ENCODE assay signal across 16 cellular contexts in the genomic region with DNA sequence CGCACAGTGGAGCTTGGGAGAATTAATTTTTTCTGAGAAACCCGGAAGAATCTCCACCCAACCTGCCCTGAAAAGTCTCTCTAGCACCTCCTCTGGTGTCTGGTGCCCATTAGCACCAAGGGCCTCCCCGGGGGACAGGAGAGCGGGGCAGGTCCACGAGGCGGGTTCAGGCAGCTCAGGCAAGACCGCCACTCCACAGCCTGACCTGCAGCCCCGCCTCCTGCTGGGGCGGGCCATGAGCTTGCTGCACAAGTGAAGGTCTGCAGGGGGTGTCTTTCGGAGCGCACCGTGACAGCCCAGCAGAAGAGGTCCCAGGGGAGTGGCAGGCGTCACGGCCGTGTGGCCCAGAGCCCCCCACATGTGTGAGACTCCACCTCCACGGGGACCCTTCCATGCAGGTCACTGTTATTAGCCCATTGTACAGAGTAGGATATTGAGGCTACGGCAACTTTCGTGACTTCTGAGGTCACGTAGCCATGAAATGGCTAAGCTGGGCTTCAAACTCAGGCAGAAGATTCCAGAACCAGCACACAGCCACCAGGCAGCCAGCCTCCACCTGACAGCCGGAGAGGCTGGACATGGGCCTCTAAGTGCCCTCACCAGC.
DNase-seq lines count a peak whose midpoint lies in the region; ATAC-seq, FAIRE-seq and TF ChIP-seq lines count a peak whose summit lies in the region.
"Had no signal": no experiment of that assay in that cellular context is flagged by ENCODE, and none has a peak within 500 bp of the region (broad histone marks: within the 10 kb centered on the region; RNA-seq: fewer than 3 reads in every experiment).

No MANE protein-coding gene starts in this region.

- FAIRE-seq in HTR-8/SVneo (lab: Jason Lieb, UNC): peak; percentile 73
- FAIRE-seq in urothelium cell line (lab: Jason Lieb, UNC): peak; percentile 69

- intact Hi-C loops in heart left ventricle (cut with DNase I) (loop anchor here in 3 of 10 donors (10.0 kb wide), 2 partner anchors 56 to 64 kb away; no protein-coding TSS in a partner anchor), left ventricle myocardium inferior (cut with micrococcal nuclease) (no loop called here)

- H3K9me3 ChIP-seq in heart left ventricle (no peaks in the 10 kb centered on the region), left ventricle myocardium inferior (replicated peaks) (no peaks in the 10 kb centered on the region)
- H3K9me3 ChIP-seq: Peyer's patch had no signal

- DNase-seq in heart left ventricle (peak in 1 of 5 donors; percentile 29), left ventricle myocardium inferior (no peak), HTR-8/SVneo (ENCODE audit: insufficient read length, low spot score) (no peak), SW480 (ENCODE audit: low spot score) (peak; percentile 49), urothelium cell line (ENCODE audit: low spot score) (no peak), GOT3 (lab: John Stamatoyannopoulos, UW) (no peak)
- no peak for DNase-seq in stimulated activated naive CD8-positive, alpha-beta T cell treated with anti-CD3 and anti-CD28 coated beads, Interleukin-15, amount 100 ng/mL, for 72 hours
- DNase-seq: activated CD8-positive, alpha-beta memory T cell treated with anti-CD3 and anti-CD28 coated beads for 24 hours; activated effector memory CD4-positive, alpha-beta T cell treated with anti-CD3 and anti-CD28 coated beads, Interleukin-2, amount 50 U/mL, for 16 hours; amniotic stem cell; NCI-H187; Peyer's patch; stimulated activated CD4-positive, alpha-beta T cell treated with anti-CD3 and anti-CD28 coated beads, Interleukin-2, amount 100 ng/mL, for 48 hours had no signal

- TF ChIP-seq CTCF in heart left ventricle (IDR thresholded peaks at IDR 0.05) (peak in 1 of 12 donors; percentile 8), left ventricle myocardium inferior (IDR thresholded peaks at IDR 0.05; ENCODE audit: borderline replicate concordance) (no peak)

- H3K27me3 Mint-ChIP-seq in stimulated activated naive CD8-positive, alpha-beta T cell treated with anti-CD3 and anti-CD28 coated beads, Interleukin-15, amount 100 ng/mL, for 72 hours: peaks cover 90% of the 10 kb centered on the region

- no peaks in the 10 kb centered on the region for H3K36me3 ChIP-seq in heart left ventricle
- H3K36me3 ChIP-seq in left ventricle myocardium inferior: no peaks in the 10 kb centered on the region
- H3K36me3 ChIP-seq: Peyer's patch had no signal

- no peaks in the 10 kb centered on the region for H3K9me3 Mint-ChIP-seq in stimulated activated naive CD8-positive, alpha-beta T cell treated with anti-CD3 and anti-CD28 coated beads, Interleukin-15, amount 100 ng/mL, for 72 hours
- H3K9me3 Mint-ChIP-seq: central memory CD8-positive, alpha-beta T cell had no signal

- H3K27me3 ChIP-seq in heart left ventricle (peaks cover 0 to 65% (median 39%) of the 10 kb centered on the region in 9 donors), left ventricle myocardium inferior (ENCODE audit: low read depth) (peaks cover 87% of the 10 kb centered on the region)

- H3K4me3 ChIP-seq in heart left ventricle: no peak overlapping the region
- H3K4me3 ChIP-seq in left ventricle myocardium inferior: no peak overlapping the region
- H3K4me3 ChIP-seq: Peyer's patch had no signal

- H3K4me1 Mint-ChIP-seq in stimulated activated naive CD8-positive, alpha-beta T cell treated with anti-CD3 and anti-CD28 coated beads, Interleukin-15, amount 100 ng/mL, for 72 hours: no peaks in the 10 kb centered on the region
- H3K4me1 Mint-ChIP-seq: central memory CD8-positive, alpha-beta T cell had no signal

- H3K27ac ChIP-seq in heart left ventricle (no peak overlapping the region), left ventricle myocardium inferior (replicated peaks) (no peak overlapping the region)
- H3K27ac ChIP-seq: Peyer's patch had no signal

- ATAC-seq in heart left ventricle (peak in 3 of 4 donors; percentile 2 to 8 (median 6)), HG03439 (IDR thresholded peaks at IDR 0.05; ENCODE audit: unreplicated experiment) (no peak)
- ATAC-seq in stimulated activated naive CD8-positive, alpha-beta T cell treated with anti-CD3 and anti-CD28 coated beads, Interleukin-15, amount 100 ng/mL, for 72 hours: no peak

- no peak overlapping the region for H3K4me3 Mint-ChIP-seq in stimulated activated naive CD8-positive, alpha-beta T cell treated with anti-CD3 and anti-CD28 coated beads, Interleukin-15, amount 100 ng/mL, for 72 hours
- H3K4me3 Mint-ChIP-seq: B cell; central memory CD8-positive, alpha-beta T cell had no signal

- H3K27ac Mint-ChIP-seq in stimulated activated naive CD8-positive, alpha-beta T cell treated with anti-CD3 and anti-CD28 coated beads, Interleukin-15, amount 100 ng/mL, for 72 hours: no peak overlapping the region
- H3K27ac Mint-ChIP-seq: B cell had no signal

- no peak for TF ChIP-seq POLR2A in heart left ventricle (IDR thresholded peaks at IDR 0.05)

- H3K4me1 ChIP-seq in heart left ventricle (peaks cover 0 to 34% (median 3%) of the 10 kb centered on the region in 12 donors), left ventricle myocardium inferior (peaks cover 22% of the 10 kb centered on the region)
- H3K4me1 ChIP-seq: Peyer's patch had no signal

- 44 to 50% (median 46%) methylated on average over 13 to 20 of the region's 20 CpGs for WGBS in heart left ventricle, 4 donors

Comparison
In these comparisons a context has a peak if more than half of its experiments do, and no peak if none do; other contexts are left out.
1. ATAC-seq: peak in heart left ventricle (3 of 4); none in stimulated activated naive CD8-positive, alpha-beta T cell treated with anti-CD3 and anti-CD28 coated beads, Interleukin-15, amount 100 ng/mL, for 72 hours (single experiment) and HG03439 (single experiment).